12 cellular contexts compared by ENCODE assay signal in genomic region chr2:229454934-229455631, GRCh38.
DNase-seq lines count a peak whose midpoint lies in the region; ATAC-seq and TF ChIP-seq lines count a peak whose summit lies in the region.
"Had no signal": no experiment of that assay in that cellular context is flagged by ENCODE, and none has a peak within 500 bp of the region (broad histone marks: within the 10 kb centered on the region; RNA-seq: fewer than 3 reads in every experiment).

No MANE protein-coding gene starts in this region.

- H3K27ac Mint-ChIP-seq in CD8-positive, alpha-beta memory T cell, result no peak overlapping the region

- no peak for TF ChIP-seq RAD21 in IMR-90 (IDR thresholded peaks at IDR 0.05; ENCODE audit: low read length)

- H3K79me1 ChIP-seq in IMR-90 (ENCODE audit: low read depth in 1 of 2, low read length in 2 of 2), result no peaks in the 10 kb centered on the region

- TF ChIP-seq POLR2A in IMR-90 (IDR thresholded peaks at IDR 0.05; ENCODE audit: low read depth, low read length), result no peak

- no peak overlapping the region for H2BK120ac ChIP-seq in IMR-90 (ENCODE audit: low read depth, low read length)

- no peak overlapping the region for H2BK15ac ChIP-seq in IMR-90 (ENCODE audit: low read depth, low read length)

- no peak overlapping the region for H4K91ac ChIP-seq in IMR-90 (ENCODE audit: insufficient read depth, low read depth, low read length)

- H3K9me3 Mint-ChIP-seq in CD8-positive, alpha-beta memory T cell, result peaks cover 0 to 4% (median 0%) of the 10 kb centered on the region in 5 donors

- no peak overlapping the region for H4K5ac ChIP-seq in IMR-90 (ENCODE audit: low read depth, low read length)

- intact Hi-C loops in IMR-90 (cut with micrococcal nuclease), result no loop called here

- dilution Hi-C loops in IMR-90 (cut with HindIII; ENCODE audit: low sequenced_read_pairs, unreplicated experiment), result no loop called here

- H3K4me1 Mint-ChIP-seq in CD8-positive, alpha-beta memory T cell, result no peaks in the 10 kb centered on the region

- H3K23ac ChIP-seq in IMR-90 (ENCODE audit: low read depth, low read length), result no peak overlapping the region

- no peak overlapping the region for H3K4ac ChIP-seq in IMR-90 (ENCODE audit: low read depth, low read length)

- no peak overlapping the region for H3K4me3 Mint-ChIP-seq in CD8-positive, alpha-beta memory T cell

- no peaks in the 10 kb centered on the region for H3K9me3 ChIP-seq in IMR-90 (ENCODE audit: control insufficient read depth, insufficient read depth, low read length)
- H3K9me3 ChIP-seq in CD8-positive, alpha-beta memory T cell (ENCODE audit: low read length), result no peaks in the 10 kb centered on the region

- TF ChIP-seq CTCF in AG09309 (IDR thresholded peaks at IDR 0.05; ENCODE audit: control insufficient read depth, insufficient read depth, low read depth, low read length, missing control alignments) (no peak), IMR-90 (conservative IDR thresholded peaks at IDR 0.05; ENCODE audit: low read depth, low read length) (no peak), astrocyte of the cerebellum (IDR thresholded peaks at IDR 0.05; ENCODE audit: low read depth, low read length, missing control alignments) (no peak)

- no peak overlapping the region for H2AK9ac ChIP-seq in IMR-90 (replicated peaks; ENCODE audit: low read depth, low read length, poor library complexity)

- no peaks in the 10 kb centered on the region; the same call in 1 of the 2 replicates for H3K4me1 ChIP-seq in IMR-90 (ENCODE audit: control insufficient read depth, insufficient read depth, low read length)
- no peaks in the 10 kb centered on the region for H3K4me1 ChIP-seq in CD8-positive, alpha-beta memory T cell (ENCODE audit: insufficient read depth, low read length)

- H3K56ac ChIP-seq in IMR-90 (ENCODE audit: extremely low read depth, insufficient read depth, low read length), result no peak overlapping the region

- H3K9ac ChIP-seq in IMR-90 (ENCODE audit: low read depth, low read length), result no peak overlapping the region

- BruUV-seq in IMR-90 (replicated peaks; lab: Mats Ljungman, UMichigan), result no TSS peak

- in situ Hi-C loops in IMR-90 (cut with MboI; ENCODE audit: low sequenced_read_pairs), result no loop called here
- in situ Hi-C loops in astrocyte of the cerebellum (cut with HindIII; ENCODE audit: low sequenced_read_pairs), result no loop called here

- no peak overlapping the region for H3K14ac ChIP-seq in IMR-90 (replicated peaks; ENCODE audit: low read depth, low read length)

- DNase-seq in AG09309 (ENCODE audit: low read depth) (peak; percentile 66), IMR-90 (peak; percentile 81), astrocyte of the cerebellum (ENCODE audit: low read depth) (peak; percentile 43), iris pigment epithelial cell (ENCODE audit: low read depth) (peak; percentile 95), NCI-H1092 treated with DMSO at 0.1 percent for 48 hours (lab: John Stamatoyannopoulos, UW) (no peak), SIG-M5 (lab: John Stamatoyannopoulos, UW) (no peak)
- no peak for DNase-seq in CD8-positive, alpha-beta memory T cell
- DNase-seq: activated CD4-positive, alpha-beta T cell treated with anti-CD3 and anti-CD28 coated beads for 1 hour; NCI-H446; Right ventricle myocardium superior had no signal

- no peak overlapping the region for H3K18ac ChIP-seq in IMR-90 (ENCODE audit: low read depth, low read length)

- no peak overlapping the region for H2BK5ac ChIP-seq in IMR-90 (ENCODE audit: low read depth, low read length, poor library complexity, severe bottlenecking)

- H3K27ac ChIP-seq in IMR-90 (ENCODE audit: insufficient read depth, low read length), result no peak overlapping the region
- no peak overlapping the region for H3K27ac ChIP-seq in CD8-positive, alpha-beta memory T cell (ENCODE audit: low read depth, low read length)
- H3K27ac ChIP-seq: coronary artery had no signal

- peaks cover 2 to 21% of the 10 kb centered on the region in 2 donors for H3K27me3 Mint-ChIP-seq in CD8-positive, alpha-beta memory T cell

- POLR2A ChIA-PET in IMR-90 (lab: Charles Lee; ENCODE audit: unreplicated experiment), result no interaction called here
- POLR2A ChIA-PET in CD8-positive, alpha-beta memory T cell (lab: Charles Lee), result no interaction called here

- H3K4me2 ChIP-seq in IMR-90 (ENCODE audit: low read depth, low read length), result no peak overlapping the region

- CTCF ChIA-PET in IMR-90 (lab: Yijun Ruan, JAX), result no interaction called here
- CTCF ChIA-PET in CD8-positive, alpha-beta memory T cell (lab: Charles Lee), result no interaction called here

- H3K9me1 ChIP-seq in IMR-90 (ENCODE audit: insufficient read depth, low read length), result no peaks in the 10 kb centered on the region

- no peaks in the 10 kb centered on the region for H4K20me1 ChIP-seq in IMR-90 (ENCODE audit: insufficient read depth, low read length)

- no peaks in the 10 kb centered on the region for H3K36me3 Mint-ChIP-seq in CD8-positive, alpha-beta memory T cell

- H3K4me3 ChIP-seq in AG09309 (ENCODE audit: control insufficient read depth, low read depth, low read length) (no peak overlapping the region), IMR-90 (ENCODE audit: insufficient read depth, low read depth, low read length) (no peak overlapping the region), astrocyte of the cerebellum (ENCODE audit: low read depth, low read length) (no peak overlapping the region)
- H3K4me3 ChIP-seq in CD8-positive, alpha-beta memory T cell (ENCODE audit: low read length), result no peak overlapping the region
- H3K4me3 ChIP-seq: coronary artery had no signal

- ATAC-seq in IMR-90 (ENCODE audit: low read depth) (peak; percentile 86), HG03565 (IDR thresholded peaks at IDR 0.05; ENCODE audit: unreplicated experiment) (no peak)

- H4K8ac ChIP-seq in IMR-90 (ENCODE audit: low read depth in 2 of 2, low read length in 2 of 2), result no peak overlapping the region

- H2AFZ ChIP-seq in IMR-90 (replicated peaks; ENCODE audit: low read length, poor library complexity), result no peak overlapping the region

- no peaks in the 10 kb centered on the region for H3K27me3 ChIP-seq in IMR-90 (ENCODE audit: control insufficient read depth, insufficient read depth, low read length)
- no peaks in the 10 kb centered on the region for H3K27me3 ChIP-seq in CD8-positive, alpha-beta memory T cell (ENCODE audit: insufficient read depth, low read length, poor library complexity, severe bottlenecking)

- no peaks in the 10 kb centered on the region for H3K36me3 ChIP-seq in IMR-90 (ENCODE audit: control insufficient read depth, insufficient read depth, low read length)
- no peaks in the 10 kb centered on the region for H3K36me3 ChIP-seq in CD8-positive, alpha-beta memory T cell (ENCODE audit: insufficient read depth, low read length)

- peak overlapping the region; percentile 1; the same call in 1 of the 2 replicates for H2BK20ac ChIP-seq in IMR-90 (ENCODE audit: low read depth, low read length)

- WGBS in IMR-90 (ENCODE audit: extremely low coverage in 2 of 2, insufficient read length in 1 of 2), 2 experiments, result 0% methylated on average over 1 of the region's 7 CpGs; no CpG with 5 or more reads in 1 of the 2 experiments

- no peak overlapping the region for H2AK5ac ChIP-seq in IMR-90 (ENCODE audit: low read depth, low read length)

TF ChIP-seq in IMR-90, 13 proteins besides CTCF, POLR2A, EP300 and RAD21:
- TF ChIP-seq, protein P1, sequence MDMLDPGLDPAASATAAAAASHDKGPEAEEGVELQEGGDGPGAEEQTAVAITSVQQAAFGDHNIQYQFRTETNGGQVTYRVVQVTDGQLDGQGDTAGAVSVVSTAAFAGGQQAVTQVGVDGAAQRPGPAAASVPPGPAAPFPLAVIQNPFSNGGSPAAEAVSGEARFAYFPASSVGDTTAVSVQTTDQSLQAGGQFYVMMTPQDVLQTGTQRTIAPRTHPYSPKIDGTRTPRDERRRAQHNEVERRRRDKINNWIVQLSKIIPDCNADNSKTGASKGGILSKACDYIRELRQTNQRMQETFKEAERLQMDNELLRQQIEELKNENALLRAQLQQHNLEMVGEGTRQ (IDR thresholded peaks at IDR 0.05; ENCODE audit: low read depth, low read length), result no peak
- no peak for TF ChIP-seq SMC3 (IDR thresholded peaks at IDR 0.05; ENCODE audit: low read depth, low read length)
- TF ChIP-seq BHLHE40 (IDR thresholded peaks at IDR 0.05; ENCODE audit: low read depth, low read length), result peak; percentile 15; the same call in 1 of the 2 replicates
- peak; percentile 33; the same call in 1 of the 2 replicates for TF ChIP-seq FOS (IDR thresholded peaks at IDR 0.05; ENCODE audit: low read depth, low read length)
- peak; percentile 19; the same call in 1 of the 2 replicates for TF ChIP-seq NFE2L2 (IDR thresholded peaks at IDR 0.05; ENCODE audit: low read depth, low read length)

Comparison
In these comparisons a context has a peak if more than half of its experiments do, and no peak if none do; other contexts are left out.
1. DNase-seq: peak in AG09309 (single experiment), IMR-90 (single experiment), astrocyte of the cerebellum (single experiment) and iris pigment epithelial cell (single experiment); none in CD8-positive, alpha-beta memory T cell (0 of 5), NCI-H1092 treated with DMSO at 0.1 percent for 48 hours (single experiment) and SIG-M5 (single experiment).